In the genomic region with DNA sequence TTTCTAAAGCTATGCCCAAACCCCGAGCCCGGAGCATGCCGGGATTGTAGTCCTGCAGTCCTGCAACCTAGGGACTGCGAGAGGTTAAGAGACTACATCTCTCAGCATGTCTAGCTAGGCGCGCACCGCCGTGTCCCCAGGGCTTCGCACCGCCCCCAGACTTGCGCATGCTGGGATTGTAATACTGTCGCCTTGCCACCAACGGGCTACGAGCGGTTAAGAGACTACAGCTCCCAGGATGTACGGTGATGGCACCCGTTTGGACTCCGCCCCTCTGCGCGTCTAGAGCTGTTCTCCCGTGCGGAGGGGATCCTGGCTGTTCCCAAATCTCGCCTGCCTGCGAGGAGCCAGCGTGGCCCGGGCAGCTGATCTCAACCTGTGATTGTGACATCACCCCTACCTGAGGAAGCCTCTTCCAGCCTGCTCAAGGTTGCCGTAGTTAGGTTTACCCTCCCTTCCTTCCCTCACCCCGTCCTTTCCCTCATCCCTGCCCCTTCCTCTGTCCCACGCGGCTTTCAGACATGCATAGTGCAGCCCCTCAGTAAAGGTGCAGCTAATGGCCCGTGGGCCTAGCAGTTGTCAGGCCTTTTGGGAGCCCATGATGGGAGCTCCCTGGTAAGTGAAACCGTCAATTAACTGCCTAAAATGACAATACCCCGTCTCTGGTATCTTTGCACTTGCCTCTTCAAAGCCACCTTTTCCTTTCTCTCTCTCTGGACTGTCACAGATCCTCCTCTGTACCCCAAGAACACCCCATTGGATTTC, we compare ENCODE assay signal across 8 cellular contexts. TPM values are rescaled to one million over a fixed set of nuclear protein-coding genes. Genes with fewer than 3 reads are reported as not detected.
DNase-seq lines count a peak whose midpoint lies in the region; ATAC-seq and TF ChIP-seq lines count a peak whose summit lies in the region.

No MANE protein-coding gene starts in this region.

- H3K27me3 ChIP-seq in NT2/D1 (ENCODE audit: insufficient read depth, insufficient read length): no peaks in the 10 kb centered on the region
- H3K27me3 ChIP-seq in testis: no peaks in the 10 kb centered on the region

- no peak for TF ChIP-seq CTCF in omental fat pad (IDR thresholded peaks at IDR 0.05)
- peak in 2 of 3 experiments; percentile 8 to 29 for TF ChIP-seq CTCF in testis (IDR thresholded peaks at IDR 0.05)

- H3K4me3 ChIP-seq in NT2/D1 (ENCODE audit: insufficient read length, low read depth) (peak overlapping the region; percentile 94), testis (peak overlapping the region; percentile 66 to 71)

- peaks cover 4% of the 10 kb centered on the region for H3K4me1 ChIP-seq in NT2/D1 (ENCODE audit: insufficient read depth, insufficient read length)
- H3K4me1 ChIP-seq in testis: no peaks in the 10 kb centered on the region

- peaks cover 0 to 6% of the 10 kb centered on the region in 2 donors for H3K36me3 Mint-ChIP-seq in activated T-cell treated with anti-CD3 and anti-CD28 coated beads, Interleukin-2, amount 50 U/mL, for 72 hours (ENCODE audit: insufficient read depth in 2 of 2)

- peak overlapping the region; percentile 92 to 97 for H3K4me3 Mint-ChIP-seq in activated T-cell treated with anti-CD3 and anti-CD28 coated beads, Interleukin-2, amount 50 U/mL, for 72 hours

- no peaks in the 10 kb centered on the region for H3K9me3 Mint-ChIP-seq in activated T-cell treated with anti-CD3 and anti-CD28 coated beads, Interleukin-2, amount 50 U/mL, for 72 hours

- ATAC-seq in HG03520 (IDR thresholded peaks at IDR 0.05; ENCODE audit: unreplicated experiment) (peak; percentile 99), omental fat pad (ENCODE audit: low FRiP score) (peak; percentile 94)
- peak; percentile 99 for ATAC-seq in activated T-cell treated with anti-CD3 and anti-CD28 coated beads, Interleukin-2, amount 50 U/mL, for 72 hours (replicated peaks in 1 of 2)

- WGBS in testis, 2 donors: 1 to 4% methylated on average over 8 to 33 of the region's 33 CpGs

- TF ChIP-seq POLR2A in testis (IDR thresholded peaks at IDR 0.05): no peak

- peak overlapping the region; percentile 95 for H3K9ac ChIP-seq in NT2/D1 (ENCODE audit: insufficient read length, low read depth)

- no peaks in the 10 kb centered on the region for H3K27me3 Mint-ChIP-seq in activated T-cell treated with anti-CD3 and anti-CD28 coated beads, Interleukin-2, amount 50 U/mL, for 72 hours (ENCODE audit: low read depth)

- H3K4me1 Mint-ChIP-seq in activated T-cell treated with anti-CD3 and anti-CD28 coated beads, Interleukin-2, amount 50 U/mL, for 72 hours (ENCODE audit: low read depth): peaks cover 28% of the 10 kb centered on the region

- peaks cover 8% of the 10 kb centered on the region for H3K36me3 ChIP-seq in NT2/D1 (ENCODE audit: insufficient read depth, insufficient read length, low read length)
- H3K36me3 ChIP-seq in testis (ENCODE audit: low read depth, missing control alignments): no peaks in the 10 kb centered on the region

- intact Hi-C loops in testis (cut with DNase I; ENCODE audit: low total_unique reads): no loop called here

- peak overlapping the region; percentile 79 for H3K27ac Mint-ChIP-seq in activated T-cell treated with anti-CD3 and anti-CD28 coated beads, Interleukin-2, amount 50 U/mL, for 72 hours

- peak; percentile 95 for DNase-seq in CD1c-positive myeloid dendritic cell (ENCODE audit: extremely low spot score)
- peak; percentile 34 for DNase-seq in GM19240 (ENCODE audit: insufficient read length, low spot score)
- DNase-seq in NT2/D1 (ENCODE audit: low read depth, low spot score): peak; percentile 95
- DNase-seq in activated T-cell treated with anti-CD3 and anti-CD28 coated beads, Interleukin-2, amount 50 U/mL, for 72 hours: peak; percentile 92 to 93
- peak; percentile 96 for DNase-seq in fibroblast of gingiva (ENCODE audit: low read depth)
- DNase-seq in omental fat pad (ENCODE audit: low spot score): peak; percentile 60
- DNase-seq in testis: peak; percentile 97

- H3K9me3 ChIP-seq in NT2/D1 (ENCODE audit: insufficient read depth, low read length) (no peaks in the 10 kb centered on the region), testis (no peaks in the 10 kb centered on the region)

- peak overlapping the region; percentile 89 to 93 for H3K27ac ChIP-seq in testis

RNA-seq across cellular contexts. Expression of a gene that starts 6.3 kb away (rescaled TPM):
- 10 to 100 TPM; 31.0 to 33.9 TPM for total RNA-seq in activated T-cell treated with anti-CD3 and anti-CD28 coated beads, Interleukin-2, amount 50 U/mL, for 72 hours
- total RNA-seq in omental fat pad: 10 to 100 TPM in 1 of 4 donors, 1 to 10 TPM in 3; 6.9 to 12.8 (median 8.9) TPM
- 10 to 100 TPM; 40.0 to 56.3 TPM for total RNA-seq in testis
- 28.8 TPM for polyA plus RNA-seq in testis (ENCODE audit: insufficient read depth, low read depth, low replicate concordance)

Comparison
In these comparisons a context has a peak if more than half of its experiments do, and no peak if none do; other contexts are left out.
1. Peak in every context shown above with its lines: DNase-seq, ATAC-seq, H3K4me3 ChIP-seq and H3K27ac ChIP-seq.
2. DNase-seq: peak in every context shown above with its lines; median percentile 97 in testis; 96 in fibroblast of gingiva; 95 in CD1c-positive myeloid dendritic cell; 95 in NT2/D1; 92 in activated T-cell treated with anti-CD3 and anti-CD28 coated beads, Interleukin-2, amount 50 U/mL, for 72 hours; 60 in omental fat pad; 34 in GM19240.
3. CTCF ChIP-seq: peak in testis (2 of 3); none in omental fat pad (0 of 3).